Comparison of ENCODE assay signal across 24 cellular contexts in the genomic region with DNA sequence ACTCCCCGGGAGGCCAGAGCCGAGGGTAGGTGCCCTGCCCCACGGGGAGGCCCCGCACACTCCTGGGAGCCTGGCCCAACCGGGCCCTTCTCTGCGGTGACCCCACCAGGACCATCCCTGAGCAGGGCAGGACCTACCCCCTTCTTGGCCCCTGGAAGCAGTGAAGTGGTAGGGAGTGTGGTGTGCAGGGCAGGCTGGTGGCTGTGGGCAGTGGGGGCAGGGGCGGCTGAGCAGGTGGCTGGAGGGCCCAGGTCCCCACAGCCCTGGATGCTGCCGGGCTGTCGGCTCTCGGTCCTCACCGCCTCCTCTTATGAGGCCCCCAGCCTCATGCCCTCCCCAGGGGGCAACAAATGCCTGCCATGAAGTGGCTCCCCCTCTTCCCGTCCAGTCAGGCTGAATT. TPM values are rescaled to one million over a fixed set of nuclear protein-coding genes. Genes with fewer than 3 reads are reported as not detected.
DNase-seq lines count a peak whose midpoint lies in the region; ATAC-seq and TF ChIP-seq lines count a peak whose summit lies in the region.
"Had no signal": no experiment of that assay in that cellular context is flagged by ENCODE, and none has a peak within 500 bp of the region (broad histone marks: within the 10 kb centered on the region; RNA-seq: fewer than 3 reads in every experiment).

No MANE protein-coding gene starts in this region.

- H3K4me2 ChIP-seq in BLaER1 treated with 17β-estradiol and CSF1 and Interleukin-3, amounts not matched to agents 10 nM and 100 nM, result peak overlapping the region in 9 of 11 experiments; percentile 61 to 96 (median 88); a peak in 18 of 22 replicates
- peak overlapping the region; percentile 77 for H3K4me2 ChIP-seq in OCI-LY7 (ENCODE audit: low read length)

- H3K4me1 Mint-ChIP-seq in naive B cell, result peaks cover 49 to 75% (median 59%) of the 10 kb centered on the region in 3 donors
- H3K4me1 Mint-ChIP-seq in activated T-helper 1 cell treated with anti-CD3 and anti-CD28 coated beads, Interleukin-12 subunit alpha, Interleukin-12 subunit beta, Interleukin-2, Interleukin-4 antibody, amounts not matched to agents 30 ng/mL and 10 ng/mL and 1 ng/mL, durations not matched to agents 14 hours and 24 hours and 36 hours (ENCODE audit: low read depth), result peaks cover 5% of the 10 kb centered on the region

- H2AFZ ChIP-seq in OCI-LY7 (ENCODE audit: low read length), result peak overlapping the region; percentile 11; the same call in 1 of the 2 replicates

- H3K27me3 Mint-ChIP-seq in naive B cell, result no peaks in the 10 kb centered on the region
- H3K27me3 Mint-ChIP-seq in activated T-helper 1 cell treated with anti-CD3 and anti-CD28 coated beads, Interleukin-12 subunit alpha, Interleukin-12 subunit beta, Interleukin-2, Interleukin-4 antibody, amounts not matched to agents 30 ng/mL and 10 ng/mL and 1 ng/mL, durations not matched to agents 14 hours and 24 hours and 36 hours (ENCODE audit: insufficient read depth), result no peaks in the 10 kb centered on the region

- no peaks in the 10 kb centered on the region for H3K36me3 ChIP-seq in BLaER1 treated with 17β-estradiol and CSF1 and Interleukin-3, amounts not matched to agents 10 nM and 100 nM
- H3K36me3 ChIP-seq in HEK293 (ENCODE audit: control insufficient read depth in 2 of 2, insufficient read depth in 1 of 2, low read length in 2 of 2) (no peaks in the 10 kb centered on the region), OCI-LY7 (ENCODE audit: insufficient read depth, low read length) (no peaks in the 10 kb centered on the region)
- H3K36me3 ChIP-seq: SJSA1 had no signal

- peaks cover 0 to 62% (median 8%) of the 10 kb centered on the region in 11 experiments; a peak in 12 of 22 replicates for H3K27me3 ChIP-seq in BLaER1 treated with 17β-estradiol and CSF1 and Interleukin-3, amounts not matched to agents 10 nM and 100 nM
- H3K27me3 ChIP-seq: SJSA1 had no signal

- peaks cover 28 to 86% (median 83%) of the 10 kb centered on the region in 10 experiments for H3K4me1 ChIP-seq in BLaER1 treated with 17β-estradiol and CSF1 and Interleukin-3, amounts not matched to agents 10 nM and 100 nM
- H3K4me1 ChIP-seq in HEK293 (ENCODE audit: control insufficient read depth, insufficient read depth, low read length) (no peaks in the 10 kb centered on the region; the same call in 1 of the 2 replicates), OCI-LY7 (ENCODE audit: insufficient read depth, low read length, poor library complexity, severe bottlenecking) (peaks cover 92% of the 10 kb centered on the region)

- TF ChIP-seq CTCF in HEK293 (tag by site-specific recombination; IDR thresholded peaks at IDR 0.05), result no peak
- no peak for TF ChIP-seq CTCF in OCI-LY7 (conservative IDR thresholded peaks at IDR 0.05; ENCODE audit: low read length)

- H3K27ac Mint-ChIP-seq in naive B cell, result peak overlapping the region in 2 of 6 donors; percentile 81 to 92
- H3K27ac Mint-ChIP-seq in activated T-helper 1 cell treated with anti-CD3 and anti-CD28 coated beads, Interleukin-12 subunit alpha, Interleukin-12 subunit beta, Interleukin-2, Interleukin-4 antibody, amounts not matched to agents 30 ng/mL and 10 ng/mL and 1 ng/mL, durations not matched to agents 14 hours and 24 hours and 36 hours, result no peak overlapping the region

- H3K4me3 Mint-ChIP-seq in naive B cell, result peak overlapping the region in 7 of 8 donors; percentile 46 to 90 (median 75)
- no peak overlapping the region for H3K4me3 Mint-ChIP-seq in activated T-helper 1 cell treated with anti-CD3 and anti-CD28 coated beads, Interleukin-12 subunit alpha, Interleukin-12 subunit beta, Interleukin-2, Interleukin-4 antibody, amounts not matched to agents 30 ng/mL and 10 ng/mL and 1 ng/mL, durations not matched to agents 14 hours and 24 hours and 36 hours
- H3K4me3 Mint-ChIP-seq: CD8-positive, alpha-beta T cell had no signal

- peak overlapping the region in 4 of 11 experiments; percentile 13 to 67 (median 44); a peak in 6 of 22 replicates for H3K27ac ChIP-seq in BLaER1 treated with 17β-estradiol and CSF1 and Interleukin-3, amounts not matched to agents 10 nM and 100 nM
- H3K27ac ChIP-seq in HEK293 (ENCODE audit: extremely low read depth, low read depth, low read length), result no peak overlapping the region
- peak overlapping the region; percentile 61 for H3K27ac ChIP-seq in OCI-LY7 (ENCODE audit: low read depth, low read length, poor library complexity, severe bottlenecking)
- H3K27ac ChIP-seq: SJSA1 had no signal

- no peaks in the 10 kb centered on the region for H3K9me3 ChIP-seq in BLaER1 treated with 17β-estradiol and CSF1 and Interleukin-3, amounts not matched to agents 10 nM and 100 nM (replicated peaks in 1 of 11)
- H3K9me3 ChIP-seq in HEK293 (ENCODE audit: control insufficient read depth, insufficient read depth, low read depth, low read length) (no peaks in the 10 kb centered on the region), OCI-LY7 (ENCODE audit: low read length) (no peaks in the 10 kb centered on the region)
- H3K9me3 ChIP-seq: SJSA1 had no signal

- H3K9me3 Mint-ChIP-seq in naive B cell, result no peaks in the 10 kb centered on the region
- no peaks in the 10 kb centered on the region for H3K9me3 Mint-ChIP-seq in activated T-helper 1 cell treated with anti-CD3 and anti-CD28 coated beads, Interleukin-12 subunit alpha, Interleukin-12 subunit beta, Interleukin-2, Interleukin-4 antibody, amounts not matched to agents 30 ng/mL and 10 ng/mL and 1 ng/mL, durations not matched to agents 14 hours and 24 hours and 36 hours
- H3K9me3 Mint-ChIP-seq: CD8-positive, alpha-beta T cell had no signal

- H3K9ac ChIP-seq in BLaER1 treated with 17β-estradiol and CSF1 and Interleukin-3, amounts not matched to agents 10 nM and 100 nM, result peak overlapping the region in 4 of 11 experiments; percentile 35 to 65 (median 58); a peak in 8 of 22 replicates

- POLR2A ChIA-PET in HEK293 (lab: Yijun Ruan, JAX), result interaction anchor here (2.1 kb wide), 1 partner anchor 29 kb away, joined by 6 read pairs; no protein-coding TSS in a partner anchor
- POLR2A ChIA-PET in OCI-LY7 (lab: Charles Lee), result no interaction called here

- H4K20me1 ChIP-seq in BLaER1 treated with 17β-estradiol and CSF1 and Interleukin-3, amounts not matched to agents 10 nM and 100 nM, result peaks cover 0 to 79% (median 38%) of the 10 kb centered on the region in 11 experiments; a peak in 14 of 22 replicates
- no peaks in the 10 kb centered on the region for H4K20me1 ChIP-seq in OCI-LY7 (ENCODE audit: insufficient read depth, low read length)

- no peaks in the 10 kb centered on the region for H3K79me2 ChIP-seq in OCI-LY7 (ENCODE audit: insufficient read depth, low read depth, low read length)

- CTCF ChIA-PET in HEK293 (lab: Yijun Ruan, JAX) (no interaction called here), OCI-LY7 (lab: Charles Lee; ENCODE audit: unreplicated experiment) (no interaction called here)

- ATAC-seq in naive B cell (ENCODE audit: low read depth in 2 of 2) (no peak), esophagus mucosa (no peak)
- ATAC-seq: Right ventricle myocardium inferior had no signal

- BruUV-seq in OCI-LY7 (replicated peaks; lab: Mats Ljungman, UMichigan), result no TSS peak

- H3K9me2 ChIP-seq in OCI-LY7 (ENCODE audit: insufficient read depth, low read length), result no peaks in the 10 kb centered on the region

- DNase-seq in OCI-LY7 (ENCODE audit: low spot score) (peak; percentile 49), naive B cell (no peak), HCEC 1CT (no peak), kidney glomerular epithelial cell (lab: John Stamatoyannopoulos, UW) (no peak)
- no peak for DNase-seq in activated T-helper 1 cell treated with anti-CD3 and anti-CD28 coated beads, Interleukin-12 subunit alpha, Interleukin-12 subunit beta, Interleukin-2, Interleukin-4 antibody, amounts not matched to agents 30 ng/mL and 10 ng/mL and 1 ng/mL, durations not matched to agents 14 hours and 24 hours and 36 hours (ENCODE audit: low spot score)
- DNase-seq: Calu3, DMS153, GOT3, KG1, MV-4-11, NCI-H1694, NCI-H2081 treated with DMSO at 0.1 percent for 48 hours, NCI-H2171 treated with DMSO at 0.1 percent for 48 hours, NCI-H524 treated with DMSO at 0.1 percent for 48 hours, OCI-M1 had no signal

- intact Hi-C loops in OCI-LY7 (cut with micrococcal nuclease; ENCODE audit: unreplicated experiment), result loop anchor here (2.0 kb wide), 1 partner anchor 29 kb away; no protein-coding TSS in a partner anchor
- intact Hi-C loops in activated T-helper 1 cell treated with anti-CD3 and anti-CD28 coated beads, Interleukin-12 subunit alpha, Interleukin-12 subunit beta, Interleukin-2, Interleukin-4 antibody, amounts not matched to agents 30 ng/mL and 10 ng/mL and 1 ng/mL, durations not matched to agents 14 hours and 24 hours and 36 hours (cut with micrococcal nuclease), result no loop called here

- H3K36me3 Mint-ChIP-seq in naive B cell, result no peaks in the 10 kb centered on the region
- peaks cover 2% of the 10 kb centered on the region for H3K36me3 Mint-ChIP-seq in activated T-helper 1 cell treated with anti-CD3 and anti-CD28 coated beads, Interleukin-12 subunit alpha, Interleukin-12 subunit beta, Interleukin-2, Interleukin-4 antibody, amounts not matched to agents 30 ng/mL and 10 ng/mL and 1 ng/mL, durations not matched to agents 14 hours and 24 hours and 36 hours (ENCODE audit: low read depth)
- H3K36me3 Mint-ChIP-seq: CD8-positive, alpha-beta T cell had no signal

- H3K4me3 ChIP-seq in BLaER1 treated with 17β-estradiol and CSF1 and Interleukin-3, amounts not matched to agents 10 nM and 100 nM, result no peak overlapping the region
- H3K4me3 ChIP-seq in HEK293 (ENCODE audit: low read depth, low read length) (no peak overlapping the region), OCI-LY7 (ENCODE audit: low read depth, low read length, poor library complexity, severe bottlenecking) (no peak overlapping the region)
- H3K4me3 ChIP-seq: SJSA1 had no signal

RNA-seq across cellular contexts. Expression of a gene that starts 19.5 kb away (rescaled TPM):
- 1.8 and 2.2 TPM in 2 replicates for total RNA-seq in OCI-LY7 (2014; rRNA removed; shearing (Covaris generic))
- total RNA-seq in OCI-LY7 (2022), result 1.0 and 1.4 TPM in 2 replicates
- polyA plus RNA-seq in naive B cell (ENCODE audit: low read depth in 6 of 6), result 1 to 10 TPM in 5 of 6 donors, under 1 TPM in 1; 0.94 to 2.5 (median 1.6) TPM
- total RNA-seq in esophagus mucosa, result 21.0 TPM
- total RNA-seq in activated T-helper 1 cell treated with anti-CD3 and anti-CD28 coated beads, Interleukin-12 subunit alpha, Interleukin-12 subunit beta, Interleukin-2, Interleukin-4 antibody, amounts not matched to agents 30 ng/mL and 10 ng/mL and 1 ng/mL, durations not matched to agents 14 hours and 24 hours and 36 hours, result 2.5 and 2.9 TPM in 2 replicates
- total RNA-seq: A673, Daoy had no signal

RNA-seq across cellular contexts. Expression of a gene that starts 30.9 kb away (rescaled TPM):
- 43.6 and 55.9 TPM in 2 replicates for total RNA-seq in OCI-LY7 (2014; rRNA removed; shearing (Covaris generic))
- 49.1 and 53.9 TPM in 2 replicates for total RNA-seq in OCI-LY7 (2022)
- polyA plus RNA-seq in naive B cell (ENCODE audit: low read depth in 6 of 6), result 10 to 100 TPM in 3 of 6 donors, 1 to 10 TPM in 3; 8.6 to 22.2 (median 9.9) TPM
- total RNA-seq in esophagus mucosa, result 10.1 TPM
- total RNA-seq in activated T-helper 1 cell treated with anti-CD3 and anti-CD28 coated beads, Interleukin-12 subunit alpha, Interleukin-12 subunit beta, Interleukin-2, Interleukin-4 antibody, amounts not matched to agents 30 ng/mL and 10 ng/mL and 1 ng/mL, durations not matched to agents 14 hours and 24 hours and 36 hours, result 65.6 and 67.6 TPM in 2 replicates

RNA-seq across cellular contexts. Expression of a gene that starts 34.5 kb away (rescaled TPM):
- not detected in 2 replicates for total RNA-seq in OCI-LY7 (2014; rRNA removed; shearing (Covaris generic))
- not detected in 2 replicates for total RNA-seq in OCI-LY7 (2022)
- polyA plus RNA-seq in naive B cell (ENCODE audit: low read depth in 6 of 6), result not detected
- 1.3 TPM for total RNA-seq in esophagus mucosa
- not detected in 2 replicates for total RNA-seq in activated T-helper 1 cell treated with anti-CD3 and anti-CD28 coated beads, Interleukin-12 subunit alpha, Interleukin-12 subunit beta, Interleukin-2, Interleukin-4 antibody, amounts not matched to agents 30 ng/mL and 10 ng/mL and 1 ng/mL, durations not matched to agents 14 hours and 24 hours and 36 hours
- total RNA-seq: A673; Calu3; CD8-positive, alpha-beta T cell; Daoy; SJSA1 had no signal
- polyA plus RNA-seq: BJ had no signal
